In the genomic region with DNA sequence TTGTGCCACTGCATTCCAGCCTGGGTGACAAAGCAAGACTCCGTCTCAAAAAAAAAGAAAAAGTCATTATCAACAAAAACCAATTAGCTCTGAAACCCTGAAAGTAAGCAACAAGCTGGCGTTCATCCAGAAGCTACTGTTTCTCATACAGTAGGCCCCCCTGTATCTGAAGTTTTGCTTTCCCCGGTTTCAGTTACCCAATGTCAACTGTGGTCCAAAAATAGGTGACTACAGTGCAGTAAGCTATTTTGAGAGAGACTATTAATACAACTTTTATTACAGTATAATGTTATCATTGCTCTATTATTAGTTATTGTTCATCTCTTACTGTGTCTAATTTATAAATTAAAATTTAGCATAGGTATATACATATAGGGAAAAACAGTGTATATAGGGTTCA, we compare ENCODE assay signal across 24 cellular contexts.
"Had no signal": no experiment of that assay in that cellular context is flagged by ENCODE, and none has a peak within 500 bp of the region (broad histone marks: within the 10 kb centered on the region; RNA-seq: fewer than 3 reads in every experiment).

No MANE protein-coding gene starts in this region.

- H3K27ac ChIP-seq: adrenal gland, ascending aorta, brain microvascular endothelial cell, neural progenitor cell, upper lobe of left lung, WERI-Rb-1 had no signal

- ATAC-seq: activated CD8-positive, alpha-beta T cell treated with anti-CD3 and anti-CD28 coated beads, Interleukin-2, amount 10 ng/mL, durations not matched to agents 7 days and 5 days; left colon; naive thymus-derived CD8-positive, alpha-beta T cell; stimulated activated naive CD8-positive, alpha-beta T cell treated with anti-CD3 and anti-CD28 coated beads, Interleukin-15, Interleukin-2, amounts not matched to agents 100 U/mL and 50 U/mL, for 24 hours had no signal

- H3K9ac ChIP-seq: neural progenitor cell had no signal

- H2AFZ ChIP-seq: neural progenitor cell had no signal

- H3K36me3 ChIP-seq: adrenal gland, ascending aorta, brain microvascular endothelial cell, neural progenitor cell, upper lobe of left lung, WERI-Rb-1 had no signal

- H3K4me2 ChIP-seq: neural progenitor cell had no signal

- H3K4me3 ChIP-seq: adrenal gland, ascending aorta, lung, neural progenitor cell, upper lobe of left lung had no signal

- H3K27me3 ChIP-seq: adrenal gland, ascending aorta, brain microvascular endothelial cell, neural progenitor cell, upper lobe of left lung had no signal

- DNase-seq: activated CD4-positive, alpha-beta T cell treated with anti-CD3 and anti-CD28 coated beads, Interleukin-2, amount 10 ng/mL, durations not matched to agents 7 days and 5 days; activated CD4-positive, CD25-positive, alpha-beta regulatory T cell treated with anti-CD3 and anti-CD28 coated beads, Interleukin-2, amount 50 U/mL, for 72 hours; activated CD8-positive, alpha-beta T cell treated with anti-CD3 and anti-CD28 coated beads, Interleukin-2, amount 10 ng/mL, durations not matched to agents 7 days and 5 days; activated naive CD4-positive, alpha-beta T cell; activated T-cell treated with anti-CD3 and anti-CD28 coated beads, Interleukin-2, amount 50 U/mL, for 1 hour; adrenal gland; brain microvascular endothelial cell; central memory CD4-positive, alpha-beta T cell; dermis blood vessel endothelial cell; effector CD8-positive, alpha-beta T cell; foreskin melanocyte; glutamatergic neuron; islet precursor cell; left colon; naive thymus-derived CD8-positive, alpha-beta T cell; stimulated activated CD4-positive, alpha-beta T cell treated with anti-CD3 and anti-CD28 coated beads, Interleukin-12 subunit alpha, Interleukin-12 subunit beta, amount 100 ng/mL, for 4 hours; stimulated activated CD4-positive, alpha-beta T cell treated with anti-CD3 and anti-CD28 coated beads, Interleukin-4, amount 100 ng/mL, for 4 hours; stimulated activated naive CD8-positive, alpha-beta T cell treated with anti-CD3 and anti-CD28 coated beads, Interleukin-15, Interleukin-2, amounts not matched to agents 100 U/mL and 50 U/mL, for 24 hours; T-helper 1 cell; upper lobe of left lung; WERI-Rb-1 had no signal

- H3K4me1 ChIP-seq: ascending aorta, neural progenitor cell, upper lobe of left lung had no signal

- H3K9me3 ChIP-seq: adrenal gland, ascending aorta, upper lobe of left lung had no signal
